In the genomic region with DNA sequence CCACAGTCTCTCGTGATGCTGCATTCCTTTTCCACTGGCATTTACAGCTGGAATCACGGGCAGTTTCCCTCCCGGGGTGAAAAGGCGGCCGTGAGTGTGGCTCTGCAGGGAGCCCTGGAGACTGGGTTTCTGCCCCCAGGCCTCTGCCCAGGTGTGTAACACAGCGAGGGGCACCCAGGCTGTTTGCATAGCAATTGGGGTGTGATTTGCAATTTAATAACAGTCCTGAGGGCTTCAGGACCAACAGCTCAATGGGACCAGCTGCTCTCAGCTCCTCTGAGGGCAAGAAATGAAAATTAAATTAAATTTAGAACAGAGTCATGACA, we compare ENCODE assay signal across 26 cellular contexts.
"Had no signal": no experiment of that assay in that cellular context is flagged by ENCODE, and none has a peak within 500 bp of the region (broad histone marks: within the 10 kb centered on the region; RNA-seq: fewer than 3 reads in every experiment).

No MANE protein-coding gene starts in this region.

- H3K27ac Mint-ChIP-seq: activated CD8-positive, alpha-beta T cell treated with anti-CD3 and anti-CD28 coated beads for 36 hours; activated naive CD4-positive, alpha-beta T cell treated with anti-CD3 and anti-CD28 coated beads, Interleukin-2, amount 50 U/mL, for 72 hours; activated T-cell treated with anti-CD3 and anti-CD28 coated beads, Interleukin-2, amount 50 U/mL, for 72 hours; dendritic cell treated with granulocyte-macrophage colony-stimulating factor and Interleukin-4, amounts not matched to agents 40 ng/mL and 50 ng/mL, for 4 days; immature natural killer cell; naive thymus-derived CD4-positive, alpha-beta T cell; stimulated activated memory B cell treated with anti-CD40 and anti-IgM and Interleukin-4, amounts not matched to agents 10 μg/mL and 1 μg/mL and 100 μg/mL, for 72 hours had no signal

- H3K36me3 ChIP-seq: breast epithelium, esophagus muscularis mucosa, heart right ventricle, sigmoid colon, tibial nerve had no signal

- H3K4me3 ChIP-seq: breast epithelium, esophagus muscularis mucosa, heart right ventricle, psoas muscle, sigmoid colon, tibial nerve had no signal

- H3K27ac ChIP-seq: breast epithelium, esophagus muscularis mucosa, foreskin keratinocyte, heart right ventricle, parathyroid adenoma, psoas muscle, sigmoid colon, tibial nerve had no signal

- H3K9me3 ChIP-seq: esophagus muscularis mucosa, psoas muscle, sigmoid colon had no signal

- H3K79me2 ChIP-seq: parathyroid adenoma had no signal

- H3K4me3 Mint-ChIP-seq: activated CD8-positive, alpha-beta T cell treated with anti-CD3 and anti-CD28 coated beads for 36 hours; activated T-cell treated with anti-CD3 and anti-CD28 coated beads, Interleukin-2, amount 50 U/mL, for 72 hours; dendritic cell treated with granulocyte-macrophage colony-stimulating factor and Interleukin-4, amounts not matched to agents 40 ng/mL and 50 ng/mL, for 4 days; immature natural killer cell; naive thymus-derived CD4-positive, alpha-beta T cell; stimulated activated memory B cell treated with anti-CD40 and anti-IgM and Interleukin-4, amounts not matched to agents 10 μg/mL and 1 μg/mL and 100 μg/mL, for 72 hours had no signal

- H3K27me3 Mint-ChIP-seq: activated CD8-positive, alpha-beta T cell treated with anti-CD3 and anti-CD28 coated beads for 36 hours; dendritic cell treated with granulocyte-macrophage colony-stimulating factor and Interleukin-4, amounts not matched to agents 40 ng/mL and 50 ng/mL, for 4 days had no signal

- ATAC-seq: activated CD8-positive, alpha-beta T cell treated with anti-CD3 and anti-CD28 coated beads for 36 hours; activated naive CD4-positive, alpha-beta T cell treated with anti-CD3 and anti-CD28 coated beads, Interleukin-2, amount 50 U/mL, for 72 hours; activated T-cell treated with anti-CD3 and anti-CD28 coated beads, Interleukin-2, amount 50 U/mL, for 72 hours; foreskin keratinocyte; heart right ventricle; left colon; naive thymus-derived CD4-positive, alpha-beta T cell; psoas muscle; stimulated activated memory B cell treated with anti-CD40 and anti-IgM and Interleukin-4, amounts not matched to agents 10 μg/mL and 1 μg/mL and 100 μg/mL, for 72 hours had no signal

- H3K36me3 Mint-ChIP-seq: activated naive CD4-positive, alpha-beta T cell treated with anti-CD3 and anti-CD28 coated beads, Interleukin-2, amount 50 U/mL, for 72 hours; immature natural killer cell; naive thymus-derived CD4-positive, alpha-beta T cell; stimulated activated memory B cell treated with anti-CD40 and anti-IgM and Interleukin-4, amounts not matched to agents 10 μg/mL and 1 μg/mL and 100 μg/mL, for 72 hours had no signal

- H3K27me3 ChIP-seq: foreskin keratinocyte, sigmoid colon, tibial nerve had no signal

- H3K4me1 ChIP-seq: breast epithelium, esophagus muscularis mucosa, foreskin keratinocyte, heart right ventricle, parathyroid adenoma, psoas muscle, sigmoid colon, tibial nerve had no signal

- H3K9ac ChIP-seq: parathyroid adenoma had no signal

- H2AFZ ChIP-seq: parathyroid adenoma had no signal

- H3K4me1 Mint-ChIP-seq: immature natural killer cell; stimulated activated memory B cell treated with anti-CD40 and anti-IgM and Interleukin-4, amounts not matched to agents 10 μg/mL and 1 μg/mL and 100 μg/mL, for 72 hours had no signal

- DNase-seq: activated CD4-positive, alpha-beta T cell treated with anti-CD3 and anti-CD28 coated beads, Interleukin-2, amount 50 U/mL, for 1 hour; activated CD8-positive, alpha-beta T cell treated with anti-CD3 and anti-CD28 coated beads for 36 hours; activated naive CD4-positive, alpha-beta T cell; activated T-cell treated with anti-CD3 and anti-CD28 coated beads, Interleukin-2, amount 50 U/mL, for 72 hours; central memory CD4-positive, alpha-beta T cell; foreskin keratinocyte; heart right ventricle; immature natural killer cell; kidney; left colon; mammary epithelial cell; midbrain; naive thymus-derived CD4-positive, alpha-beta T cell; occipital lobe; psoas muscle; sigmoid colon; small intestine; stimulated activated CD4-positive, alpha-beta T cell treated with anti-CD3 and anti-CD28 coated beads, Interleukin-4, amount 100 ng/mL, for 24 hours; T-helper 2 cell had no signal
